ENCODE assay signal across 9 cellular contexts in the genomic region with DNA sequence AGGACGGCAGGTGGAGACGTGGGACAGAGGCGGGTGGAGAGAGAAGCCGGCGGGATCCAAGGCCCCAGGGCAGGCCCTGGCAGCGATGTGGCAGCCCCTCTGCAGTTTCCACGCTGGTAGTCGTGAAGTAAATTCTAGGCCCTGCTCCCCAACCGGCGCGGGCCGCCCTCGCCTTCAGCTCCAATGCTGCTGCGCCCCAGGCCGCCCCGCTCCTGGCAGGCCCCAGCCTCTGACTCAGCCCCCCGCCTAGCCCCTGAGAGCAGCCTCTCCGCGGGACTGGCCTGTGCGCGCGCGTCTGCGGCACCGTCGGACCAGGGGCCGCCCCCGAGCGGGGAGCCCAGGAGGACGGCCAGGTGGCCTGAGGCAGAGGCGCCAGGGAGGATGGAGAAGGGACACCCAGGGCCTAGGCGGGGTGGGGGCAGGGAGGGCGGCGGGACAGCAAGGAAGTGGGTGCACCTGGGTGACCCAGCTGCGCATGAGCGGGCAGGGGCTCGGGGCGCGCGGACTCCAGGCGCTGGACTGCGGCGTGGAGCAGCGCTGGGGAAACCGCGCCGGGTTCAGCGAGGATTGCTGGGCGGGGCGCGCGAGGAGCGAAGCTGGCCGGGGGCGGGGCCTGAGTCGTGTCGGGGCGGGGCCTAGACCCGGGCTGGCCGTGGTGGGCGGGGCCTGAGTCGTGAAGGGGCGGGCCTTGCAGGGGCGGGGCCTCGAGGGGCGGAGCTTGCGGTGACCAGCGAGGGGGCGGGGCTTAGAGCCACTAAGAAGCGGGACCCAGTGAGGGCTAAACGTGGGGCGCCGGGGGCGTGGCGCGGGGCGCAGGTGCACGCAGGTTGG. TPM values are rescaled to one million over a fixed set of nuclear protein-coding genes. Genes with fewer than 3 reads are reported as not detected.
DNase-seq lines count a peak whose midpoint lies in the region; ATAC-seq, FAIRE-seq and TF ChIP-seq lines count a peak whose summit lies in the region.
"Had no signal": no experiment of that assay in that cellular context is flagged by ENCODE, and none has a peak within 500 bp of the region (broad histone marks: within the 10 kb centered on the region; RNA-seq: fewer than 3 reads in every experiment).

No MANE protein-coding gene starts in this region.

- RAD21 ChIA-PET in HCT116 (lab: Charles Lee; ENCODE audit: low non-redundant PET in 1 of 2, low total read pairs in 2 of 2, uncharacterized antibody in 2 of 2, unreplicated experiment in 2 of 2), result interaction anchor here in 1 of 2 experiments (0.9 kb wide), 1 partner anchor 227 kb away, joined by 3 read pairs; no protein-coding TSS in a partner anchor

- H3K27me3 Mint-ChIP-seq in activated B cell treated with CpG ODN at 0.5 μM for 24 hours (no peaks in the 10 kb centered on the region), immature natural killer cell (ENCODE audit: low read depth in 3 of 3) (peaks cover 0 to 4% (median 0%) of the 10 kb centered on the region in 3 donors)

- H3K4me1 ChIP-seq in HCT116 (ENCODE audit: control insufficient read depth in 1 of 2, insufficient read depth in 2 of 2, low read length in 2 of 2), result peaks cover 7 to 18% of the 10 kb centered on the region in 2 experiments; a peak in 2 of 4 replicates
- H3K4me1 ChIP-seq in smooth muscle cell (ENCODE audit: low read depth), result no peaks in the 10 kb centered on the region

- peak; percentile 93 for ATAC-seq in HCT116
- ATAC-seq in activated B cell treated with CpG ODN at 0.5 μM for 24 hours (ENCODE audit: low read depth), result peak; percentile 97
- no peak for ATAC-seq in GM18520 (IDR thresholded peaks at IDR 0.05; ENCODE audit: unreplicated experiment)

- H3K27me3 ChIP-seq in HCT116 (ENCODE audit: insufficient read depth, low read length) (no peaks in the 10 kb centered on the region), bronchial epithelial cell (ENCODE audit: control insufficient read depth, insufficient read depth, low read length) (no peaks in the 10 kb centered on the region), smooth muscle cell (ENCODE audit: low read depth) (no peaks in the 10 kb centered on the region)

- H3K9ac ChIP-seq in HCT116 (ENCODE audit: low read length) (peak overlapping the region; percentile 75), smooth muscle cell (ENCODE audit: low read depth) (no peak overlapping the region)

- no TSS peak for BruUV-seq in HCT116 (replicated peaks; lab: Mats Ljungman, UMichigan)

- peak; percentile 50 for TF ChIP-seq POLR2A in HCT116 (IDR thresholded peaks at IDR 0.05; ENCODE audit: borderline replicate concordance, extremely low read depth, insufficient read depth, insufficient read length)

- no peak overlapping the region for H3K27ac Mint-ChIP-seq in activated B cell treated with CpG ODN at 0.5 μM for 24 hours
- H3K27ac Mint-ChIP-seq in immature natural killer cell, result peak overlapping the region in 4 of 6 donors; percentile 5 to 73 (median 66)

- H3K4me3 Mint-ChIP-seq in activated B cell treated with CpG ODN at 0.5 μM for 24 hours (peak overlapping the region; percentile 72), immature natural killer cell (peak overlapping the region; percentile 65 to 81 (median 75))

- H3K4me1 Mint-ChIP-seq in activated B cell treated with CpG ODN at 0.5 μM for 24 hours (peaks cover 13% of the 10 kb centered on the region), immature natural killer cell (peaks cover 15% of the 10 kb centered on the region in 2 donors)

- peak overlapping the region; percentile 96 for H3K4me2 ChIP-seq in HCT116 (ENCODE audit: low read length)
- H3K4me2 ChIP-seq in smooth muscle cell, result peak overlapping the region; percentile 91

- H3K9me3 ChIP-seq in HCT116 (ENCODE audit: control insufficient read depth in 1 of 2, insufficient read depth in 1 of 2, low read depth in 1 of 2, low read length in 2 of 2), result peaks cover 0 to 11% of the 10 kb centered on the region in 2 experiments; a peak in 1 of 4 replicates
- no peaks in the 10 kb centered on the region for H3K9me3 ChIP-seq in smooth muscle cell (replicated peaks; ENCODE audit: low read depth)

- no peaks in the 10 kb centered on the region for H3K79me2 ChIP-seq in HCT116 (ENCODE audit: insufficient read depth, low read length)
- no peaks in the 10 kb centered on the region for H3K79me2 ChIP-seq in smooth muscle cell (ENCODE audit: low read depth)

- H3K36me3 ChIP-seq in HCT116 (ENCODE audit: control insufficient read depth in 1 of 2, insufficient read depth in 2 of 2, low read length in 2 of 2), result no peaks in the 10 kb centered on the region
- no peaks in the 10 kb centered on the region for H3K36me3 ChIP-seq in bronchial epithelial cell (ENCODE audit: control insufficient read depth, insufficient read depth, low read length)
- no peaks in the 10 kb centered on the region for H3K36me3 ChIP-seq in smooth muscle cell (ENCODE audit: low read depth)

- DNase-seq in EL (peak; percentile 79), HCT116 (ENCODE audit: low read depth, low spot score) (peak; percentile 68), NCI-H1694 (lab: John Stamatoyannopoulos, UW) (peak; percentile 19), activated B cell treated with CpG ODN at 0.5 μM for 24 hours (peak; percentile 92), bronchial epithelial cell (ENCODE audit: low read depth) (peak; percentile 35), immature natural killer cell (peak; percentile 89 to 91 (median 90)), smooth muscle cell (lab: John Stamatoyannopoulos, UW; ENCODE audit: unreplicated experiment) (peak; percentile 91)

- intact Hi-C loops in HCT116 (cut with micrococcal nuclease), result loop anchor here (10.0 kb wide), 1 partner anchor 78 kb away; no protein-coding TSS in a partner anchor
- intact Hi-C loops in activated B cell treated with CpG ODN at 0.5 μM for 24 hours (cut with micrococcal nuclease), result loop anchor here (1.0 to 10.0 kb wide), 4 partner anchors 243 to 1292 kb away; a partner anchor contains a TSS

- WGBS in smooth muscle cell (ENCODE audit: low lambda C conversion rate), result 7% methylated on average over 18 of the region's 78 CpGs

- TF ChIP-seq CTCF in HCT116 (IDR thresholded peaks at IDR 0.05 in 2 of 3, conservative IDR thresholded peaks at IDR 0.05 in 1 of 3; ENCODE audit: borderline replicate concordance in 1 of 3, insufficient read depth in 1 of 3, low read depth in 2 of 3, low read length in 2 of 3) (no peak), activated B cell treated with CpG ODN at 0.5 μM for 24 hours (IDR thresholded peaks at IDR 0.05) (no peak), bronchial epithelial cell (IDR thresholded peaks at IDR 0.05; ENCODE audit: insufficient read depth, low read length, severe bottlenecking) (peak; percentile 16), smooth muscle cell (IDR thresholded peaks at IDR 0.05; ENCODE audit: borderline replicate concordance, insufficient read depth, poor library complexity, severe bottlenecking) (no peak)

- POLR2A ChIA-PET in HCT116 (lab: Charles Lee), result interaction anchor here (0.7 to 1.4 kb wide), 7 partner anchors 18 to 1297 kb away, joined by 3 to 9 read pairs (median 3); a partner anchor contains a TSS
- POLR2A ChIA-PET in activated B cell treated with CpG ODN at 0.5 μM for 24 hours (lab: Charles Lee), result interaction anchor here (0.5 to 2.1 kb wide), 8 partner anchors 29 to 1296 kb away, joined by 3 to 9 read pairs (median 5); a partner anchor contains a TSS

- H3K27ac ChIP-seq in HCT116 (ENCODE audit: low read depth, low read length) (peak overlapping the region; percentile 77), smooth muscle cell (ENCODE audit: low read depth) (no peak overlapping the region)

- H2AFZ ChIP-seq in HCT116 (ENCODE audit: low read depth, low read length, poor library complexity, severe bottlenecking) (no peak overlapping the region), smooth muscle cell (ENCODE audit: low read depth) (peak overlapping the region; percentile 33)

- no peaks in the 10 kb centered on the region for H3K9me2 ChIP-seq in HCT116 (ENCODE audit: insufficient read depth)

- CTCF ChIA-PET in HCT116 (lab: Charles Lee), result interaction anchor here (1.0 to 1.3 kb wide), 4 partner anchors 42 to 310 kb away, joined by 3 to 4 read pairs (median 3); no protein-coding TSS in a partner anchor
- CTCF ChIA-PET in activated B cell treated with CpG ODN at 0.5 μM for 24 hours (lab: Charles Lee), result no interaction called here

- H3K9me3 Mint-ChIP-seq in activated B cell treated with CpG ODN at 0.5 μM for 24 hours, result peaks cover 9% of the 10 kb centered on the region
- peaks cover 6 to 10% (median 9%) of the 10 kb centered on the region in 6 donors for H3K9me3 Mint-ChIP-seq in immature natural killer cell

- H4K20me1 ChIP-seq in HCT116 (ENCODE audit: insufficient read depth) (no peaks in the 10 kb centered on the region), smooth muscle cell (ENCODE audit: low read depth) (no peaks in the 10 kb centered on the region)

- H3K36me3 Mint-ChIP-seq in activated B cell treated with CpG ODN at 0.5 μM for 24 hours (ENCODE audit: low read depth), result no peaks in the 10 kb centered on the region
- H3K36me3 Mint-ChIP-seq in immature natural killer cell, result peaks cover 0 to 11% (median 4%) of the 10 kb centered on the region in 3 donors

- H3K4me3 ChIP-seq in HCT116 (replicated peaks in 1 of 2; ENCODE audit: low read depth in 1 of 2, low read length in 2 of 2), result peak overlapping the region; percentile 50 to 68
- peak overlapping the region; percentile 45 for H3K4me3 ChIP-seq in bronchial epithelial cell (ENCODE audit: low read depth, low read length)
- peak overlapping the region; percentile 58 for H3K4me3 ChIP-seq in smooth muscle cell

- FAIRE-seq in bronchial epithelial cell (lab: Jason Lieb, UNC), result no peak

- H3F3A ChIP-seq in smooth muscle cell (ENCODE audit: low read depth), result peaks cover 5% of the 10 kb centered on the region

- no peak for TF ChIP-seq RAD21 in HCT116 (IDR thresholded peaks at IDR 0.05; ENCODE audit: low read depth)

TF ChIP-seq in HCT116, 20 proteins besides CTCF, POLR2A, EP300 and RAD21 (continues in another document):
- peak; percentile 76 for TF ChIP-seq POLR2AphosphoS5 (IDR thresholded peaks at IDR 0.05; ENCODE audit: low read depth, low read length)

RNA-seq across cellular contexts. Expression of a gene that starts 29.6 kb away (rescaled TPM):
- total RNA-seq in HCT116 (2021; ENCODE audit: unreplicated experiment) (19.5 TPM), activated B cell treated with CpG ODN at 0.5 μM for 24 hours (7.2 and 11.4 TPM in 2 replicates), bronchial epithelial cell (8.8 and 10.3 TPM in 2 replicates), smooth muscle cell (6.2 and 6.7 TPM in 2 replicates)
- polyA plus RNA-seq in HCT116 (2012), result 8.8 and 9.6 TPM in 2 replicates
- polyA plus RNA-seq in immature natural killer cell (1 to 10 TPM; 4.0 to 5.0 (median 5.0) TPM), smooth muscle cell (1.6 and 3.0 TPM in 2 replicates)

RNA-seq across cellular contexts. Expression of a gene that starts 46.8 kb away (rescaled TPM):
- total RNA-seq in HCT116 (2021; ENCODE audit: unreplicated experiment) (53.7 TPM), activated B cell treated with CpG ODN at 0.5 μM for 24 hours (not detected in 2 replicates), bronchial epithelial cell (0.26 TPM in 1 of 2 replicates, not detected in the other), smooth muscle cell (not detected in 2 replicates)
- polyA plus RNA-seq in HCT116 (2012), result 33.6 and 34.3 TPM in 2 replicates
- polyA plus RNA-seq in immature natural killer cell (not detected), smooth muscle cell (0.43 TPM in 1 of 2 replicates, not detected in the other)
- total RNA-seq: skeletal muscle tissue had no signal

Comparison
In these comparisons a context has a peak if more than half of its experiments do, and no peak if none do; other contexts are left out.
1. DNase-seq: peak in every context shown above with its lines; median percentile 92 in activated B cell treated with CpG ODN at 0.5 μM for 24 hours; 91 in smooth muscle cell; 90 in immature natural killer cell; 79 in EL; 68 in HCT116; 35 in bronchial epithelial cell; 19 in NCI-H1694.
2. RNA of a gene that starts 46.8 kb away (total RNA-seq): 53.7 TPM in HCT116 (single experiment); 0.26 TPM in bronchial epithelial cell, not detected in activated B cell treated with CpG ODN at 0.5 μM for 24 hours and not detected in smooth muscle cell; every median in the first group is over 10 times any median in the second.
3. Peak in every context shown above with its lines, with median percentiles within 50 percentile points of each other: H3K4me3 ChIP-seq.